8 cellular contexts compared by ENCODE assay signal in the genomic region with DNA sequence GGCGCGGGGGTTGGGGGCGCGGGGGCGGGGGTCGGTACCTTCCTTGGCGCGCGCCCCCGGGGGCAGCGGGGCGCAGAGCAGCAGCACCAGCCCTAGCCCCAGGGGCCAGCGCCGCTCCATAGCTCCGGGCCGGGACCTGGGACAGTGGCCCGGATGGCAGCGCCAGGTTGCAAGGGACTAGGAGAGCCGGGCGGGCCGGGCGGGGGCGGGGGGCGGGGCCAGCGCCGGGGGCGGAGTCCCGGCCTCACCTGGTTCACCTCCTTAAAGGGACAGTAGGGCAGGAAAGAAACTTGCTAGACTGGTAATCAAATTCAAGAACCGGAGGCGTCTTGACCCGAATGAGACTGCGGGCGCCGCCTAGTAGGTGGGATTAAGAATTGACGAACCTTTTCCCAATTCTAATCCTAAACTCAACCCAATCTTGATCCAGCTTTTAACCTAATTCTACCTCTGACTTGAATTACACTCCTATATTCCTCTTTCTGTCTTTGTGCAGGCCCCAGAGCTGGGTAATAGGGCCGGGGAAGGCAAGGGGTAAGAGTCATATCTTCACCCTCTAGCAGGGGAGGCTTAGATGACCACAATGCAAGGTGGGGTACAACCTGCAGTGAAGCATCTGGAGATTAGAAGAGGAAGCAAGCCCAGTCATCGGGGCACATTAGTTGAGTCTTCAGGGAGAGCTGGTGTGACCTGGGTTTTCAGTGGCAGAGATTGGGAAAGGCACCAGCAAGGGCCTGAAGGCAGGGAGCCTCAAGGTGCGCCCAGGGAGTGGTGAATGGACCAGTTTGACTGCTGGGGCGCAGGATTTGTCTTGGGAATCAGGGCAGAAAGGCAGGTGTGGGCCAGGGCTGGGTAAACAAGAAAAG. TPM values are rescaled to one million over a fixed set of nuclear protein-coding genes. Genes with fewer than 3 reads are reported as not detected.
A peak's percentile ranks its signal among the peaks of the same experiment; 100 is the strongest.
DNase-seq lines count a peak whose midpoint lies in the region; ATAC-seq and TF ChIP-seq lines count a peak whose summit lies in the region.

Gene EPHA1 (minus strand): TSS at position 171 of the 866 bp plus-strand sequence. CDS start 51 bp downstream, at position 120.

- H2BK120ac ChIP-seq in mesenchymal stem cell (ENCODE audit: low read depth, low read length): no peak within 1 kb of the TSS

- no peaks in the 10 kb centered on the region for H3K36me3 Mint-ChIP-seq in T-helper 1 cell treated with Interleukin-12 subunit alpha and Interleukin-12 subunit beta and Interleukin-4 antibody, amounts not matched to agents 30 μg/mL and 1 μg/mL, for 36 hours (ENCODE audit: low read depth)

- ATAC-seq in HG03135 (IDR thresholded peaks at IDR 0.05; ENCODE audit: unreplicated experiment) (peak; percentile 54), HG02588 (IDR thresholded peaks at IDR 0.05; ENCODE audit: unreplicated experiment) (no peak)

- H3K4me1 ChIP-seq in BLaER1 (peaks cover 39% of the 10 kb centered on the region), mesenchymal stem cell (ENCODE audit: control insufficient read depth, insufficient read depth, low read depth, low read length) (peaks cover 14% of the 10 kb centered on the region)

- peak within 1 kb of the TSS; percentile 28 for H4K8ac ChIP-seq in mesenchymal stem cell (ENCODE audit: low read length)

- H2AK5ac ChIP-seq in mesenchymal stem cell (ENCODE audit: low read length, severe bottlenecking): no peak within 1 kb of the TSS

- H3K4me3 Mint-ChIP-seq in T-helper 1 cell treated with Interleukin-12 subunit alpha and Interleukin-12 subunit beta and Interleukin-4 antibody, amounts not matched to agents 30 μg/mL and 1 μg/mL, for 36 hours: peak within 1 kb of the TSS; percentile 69

- no peak within 1 kb of the TSS for H2BK5ac ChIP-seq in mesenchymal stem cell (ENCODE audit: low read depth, low read length, poor library complexity, severe bottlenecking)

- H3K4me2 ChIP-seq in BLaER1 (peak within 1 kb of the TSS; percentile 60), mesenchymal stem cell (ENCODE audit: low read length, poor library complexity, severe bottlenecking) (peak within 1 kb of the TSS; percentile 47)

- H3K4me1 Mint-ChIP-seq in T-helper 1 cell treated with Interleukin-12 subunit alpha and Interleukin-12 subunit beta and Interleukin-4 antibody, amounts not matched to agents 30 μg/mL and 1 μg/mL, for 36 hours (ENCODE audit: low read depth): peaks cover 23% of the 10 kb centered on the region

- no peaks in the 10 kb centered on the region for H3K9me3 Mint-ChIP-seq in T-helper 1 cell treated with Interleukin-12 subunit alpha and Interleukin-12 subunit beta and Interleukin-4 antibody, amounts not matched to agents 30 μg/mL and 1 μg/mL, for 36 hours

- peak within 1 kb of the TSS in 1 of 2 experiments; percentile 72 for H3K14ac ChIP-seq in mesenchymal stem cell (ENCODE audit: low read length in 2 of 2)

- H3K27me3 Mint-ChIP-seq in T-helper 1 cell treated with Interleukin-12 subunit alpha and Interleukin-12 subunit beta and Interleukin-4 antibody, amounts not matched to agents 30 μg/mL and 1 μg/mL, for 36 hours (ENCODE audit: low read depth): peaks cover 45% of the 10 kb centered on the region

- peak within 1 kb of the TSS; percentile 36 for H2AFZ ChIP-seq in mesenchymal stem cell (ENCODE audit: low read depth, low read length)

- H3K4me3 ChIP-seq in BLaER1 (no peak within 1 kb of the TSS), choroid plexus epithelial cell (ENCODE audit: low read depth, low read length) (no peak within 1 kb of the TSS), mesenchymal stem cell (ENCODE audit: insufficient read depth in 1 of 2, low read depth in 1 of 2, low read length in 2 of 2) (no peak within 1 kb of the TSS)

- no peaks in the 10 kb centered on the region for H4K20me1 ChIP-seq in BLaER1

- no peak within 1 kb of the TSS for H3K27ac ChIP-seq in BLaER1
- H3K27ac ChIP-seq in mesenchymal stem cell (ENCODE audit: low read length, poor library complexity, severe bottlenecking): no peak within 1 kb of the TSS

- DNase-seq in choroid plexus epithelial cell (ENCODE audit: low read depth): no peak
- no peak for DNase-seq in mesenchymal stem cell
- DNase-seq in ureter (ENCODE audit: low spot score): no peak
- no peak for DNase-seq in GM19238 (ENCODE audit: insufficient read length, low spot score)

- H3K9ac ChIP-seq in BLaER1 (no peak within 1 kb of the TSS), mesenchymal stem cell (ENCODE audit: low read length) (no peak within 1 kb of the TSS)

- H4K91ac ChIP-seq in mesenchymal stem cell (ENCODE audit: low read length): peak within 1 kb of the TSS; percentile 53

- H3K79me1 ChIP-seq in mesenchymal stem cell (replicated peaks; ENCODE audit: low read length, poor library complexity, severe bottlenecking): no peaks in the 10 kb centered on the region

- H3K36me3 ChIP-seq in BLaER1 (no peaks in the 10 kb centered on the region), mesenchymal stem cell (ENCODE audit: control insufficient read depth in 1 of 2, insufficient read depth in 2 of 2, low read depth in 1 of 2, low read length in 2 of 2) (no peaks in the 10 kb centered on the region)

- H3K23ac ChIP-seq in mesenchymal stem cell (ENCODE audit: low read length in 2 of 2): peak within 1 kb of the TSS in 1 of 2 experiments; percentile 51

- H2BK15ac ChIP-seq in mesenchymal stem cell (ENCODE audit: low read depth, poor library complexity, severe bottlenecking): peak within 1 kb of the TSS; percentile 44

- no peak within 1 kb of the TSS for H3K4ac ChIP-seq in mesenchymal stem cell (ENCODE audit: low read depth in 1 of 2, low read length in 2 of 2)

- TF ChIP-seq CTCF in choroid plexus epithelial cell (conservative IDR thresholded peaks at IDR 0.05; ENCODE audit: low read depth, low read length): peak; percentile 49

- H3K27ac Mint-ChIP-seq in T-helper 1 cell treated with Interleukin-12 subunit alpha and Interleukin-12 subunit beta and Interleukin-4 antibody, amounts not matched to agents 30 μg/mL and 1 μg/mL, for 36 hours: peak within 1 kb of the TSS; percentile 16

- H3K18ac ChIP-seq in mesenchymal stem cell (ENCODE audit: low read depth in 1 of 2, low read length in 2 of 2): peak within 1 kb of the TSS in 1 of 2 experiments; percentile 3

- H3K27me3 ChIP-seq in BLaER1 (0 out of 2 replicates have a peak, but pooled peaks cover 3% of the 10 kb centered on the region), mesenchymal stem cell (ENCODE audit: control insufficient read depth in 1 of 2, insufficient read depth in 1 of 2, low read length in 2 of 2) (peaks cover 0 to 62% of the 10 kb centered on the region in 2 experiments)

- 21% methylated on average over 16 of the region's 39 CpGs for WGBS in mesenchymal stem cell

- peak within 1 kb of the TSS in 1 of 2 experiments; percentile 16 for H2BK12ac ChIP-seq in mesenchymal stem cell (ENCODE audit: low read length in 2 of 2)

- no peaks in the 10 kb centered on the region for H3K9me3 ChIP-seq in BLaER1
- H3K9me3 ChIP-seq in mesenchymal stem cell (ENCODE audit: control insufficient read depth, low read length): no peaks in the 10 kb centered on the region

RNA-seq across cellular contexts. Expression of gene EPHA1, which starts in this region (rescaled TPM):
- 0.10 TPM for polyA plus RNA-seq in mesenchymal stem cell (2013, experiment 1 of 2)
- polyA plus RNA-seq in mesenchymal stem cell (2013, experiment 2 of 2): 0.03 TPM
- 24.9 TPM for total RNA-seq in ureter
